23 cellular contexts compared by ENCODE assay signal in the genomic region with DNA sequence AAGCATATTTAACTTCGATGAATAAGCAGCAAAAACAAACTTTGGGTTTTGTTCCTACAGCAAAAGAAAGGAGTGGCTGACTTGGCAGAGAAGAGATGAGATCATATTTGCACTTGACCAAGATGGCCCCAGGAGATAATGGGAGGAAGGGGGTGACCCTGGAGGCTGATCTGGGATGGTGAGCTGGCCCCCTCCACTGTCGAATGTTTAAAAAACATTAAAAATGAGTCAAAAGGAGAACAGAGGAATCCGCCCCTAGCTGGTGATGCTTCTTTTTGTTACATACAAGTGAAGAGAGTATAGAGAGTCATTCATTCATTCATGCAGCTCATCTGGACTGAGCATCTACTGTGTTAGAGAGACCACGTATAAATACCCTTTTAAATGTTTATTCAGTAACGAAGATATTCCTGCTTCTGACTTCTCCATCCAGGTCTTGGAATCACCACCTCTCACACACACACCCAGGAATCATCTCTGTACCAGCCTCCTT. TPM values are rescaled to one million over a fixed set of nuclear protein-coding genes. Genes with fewer than 3 reads are reported as not detected.
DNase-seq lines count a peak whose midpoint lies in the region; ATAC-seq and TF ChIP-seq lines count a peak whose summit lies in the region.
"Had no signal": no experiment of that assay in that cellular context is flagged by ENCODE, and none has a peak within 500 bp of the region (broad histone marks: within the 10 kb centered on the region; RNA-seq: fewer than 3 reads in every experiment).

No MANE protein-coding gene starts in this region.

- H3K36me3 Mint-ChIP-seq in osteocyte (ENCODE audit: unreplicated experiment): no peaks in the 10 kb centered on the region
- H3K36me3 Mint-ChIP-seq in activated naive CD4-positive, alpha-beta T cell treated with anti-CD3 and anti-CD28 coated beads for 36 hours (ENCODE audit: low read depth): no peaks in the 10 kb centered on the region
- H3K36me3 Mint-ChIP-seq: naive thymus-derived CD4-positive, alpha-beta T cell; type B pancreatic cell had no signal

- no peaks in the 10 kb centered on the region for H3K27me3 Mint-ChIP-seq in osteocyte (ENCODE audit: unreplicated experiment)
- peaks cover 15% of the 10 kb centered on the region for H3K27me3 Mint-ChIP-seq in activated naive CD4-positive, alpha-beta T cell treated with anti-CD3 and anti-CD28 coated beads for 36 hours (ENCODE audit: low read depth)
- H3K27me3 Mint-ChIP-seq: type B pancreatic cell had no signal

- H3K9me3 ChIP-seq in GM23248 (ENCODE audit: low read depth): no peaks in the 10 kb centered on the region
- H3K9me3 ChIP-seq in Peyer's patch: no peaks in the 10 kb centered on the region
- no peaks in the 10 kb centered on the region for H3K9me3 ChIP-seq in upper lobe of right lung
- H3K9me3 ChIP-seq: stomach had no signal

- H3K27ac Mint-ChIP-seq in osteocyte (ENCODE audit: unreplicated experiment): no peak overlapping the region
- H3K27ac Mint-ChIP-seq in activated naive CD4-positive, alpha-beta T cell treated with anti-CD3 and anti-CD28 coated beads for 36 hours: no peak overlapping the region
- H3K27ac Mint-ChIP-seq: naive thymus-derived CD4-positive, alpha-beta T cell; progenitor cell of endocrine pancreas; T-helper 1 cell treated with Interleukin-12 subunit alpha and Interleukin-12 subunit beta and Interleukin-4 antibody, amounts not matched to agents 30 μg/mL and 1 μg/mL, for 36 hours; type B pancreatic cell had no signal

- intact Hi-C loops in activated naive CD4-positive, alpha-beta T cell treated with anti-CD3 and anti-CD28 coated beads for 36 hours (cut with micrococcal nuclease): no loop called here
- intact Hi-C loops in upper lobe of right lung (cut with DNase I): no loop called here

- no peaks in the 10 kb centered on the region for H3K36me3 ChIP-seq in GM23248 (ENCODE audit: low read depth)
- no peaks in the 10 kb centered on the region for H3K36me3 ChIP-seq in Peyer's patch
- H3K36me3 ChIP-seq in upper lobe of right lung: no peaks in the 10 kb centered on the region
- H3K36me3 ChIP-seq: stomach had no signal

- no peak overlapping the region for H2AFZ ChIP-seq in GM23248

- H3K79me2 ChIP-seq in GM23248 (ENCODE audit: insufficient read depth): no peaks in the 10 kb centered on the region

- 70 to 75% methylated on average over 5 of the region's 5 CpGs for WGBS in GM23248 (ENCODE audit: low coverage in 1 of 2, low lambda C conversion rate in 2 of 2, missing lambda C conversion rate in 2 of 2), 2 experiments

- H3K27me3 ChIP-seq in GM23248 (replicated peaks; ENCODE audit: insufficient read depth) (no peaks in the 10 kb centered on the region), Peyer's patch (no peaks in the 10 kb centered on the region), upper lobe of right lung (no peaks in the 10 kb centered on the region)

- no peak for TF ChIP-seq CTCF in Peyer's patch (IDR thresholded peaks at IDR 0.05)
- TF ChIP-seq CTCF in epithelial cell of esophagus (IDR thresholded peaks at IDR 0.05; ENCODE audit: insufficient read depth, low read depth, low read length, missing control alignments): no peak
- TF ChIP-seq CTCF in osteocyte (IDR thresholded peaks at IDR 0.05): no peak
- TF ChIP-seq CTCF in upper lobe of right lung (IDR thresholded peaks at IDR 0.05): no peak

- in situ Hi-C loops in GM23248 (cut with MboI): no loop called here

- no peak overlapping the region for H3K27ac ChIP-seq in GM23248
- no peak overlapping the region for H3K27ac ChIP-seq in Peyer's patch
- no peak overlapping the region for H3K27ac ChIP-seq in upper lobe of right lung
- H3K27ac ChIP-seq: skin epidermis, VCaP had no signal

- no peak overlapping the region for H3K4me3 Mint-ChIP-seq in osteocyte (ENCODE audit: unreplicated experiment)
- no peak overlapping the region for H3K4me3 Mint-ChIP-seq in activated naive CD4-positive, alpha-beta T cell treated with anti-CD3 and anti-CD28 coated beads for 36 hours
- H3K4me3 Mint-ChIP-seq: naive thymus-derived CD4-positive, alpha-beta T cell; T-helper 1 cell treated with Interleukin-12 subunit alpha and Interleukin-12 subunit beta and Interleukin-4 antibody, amounts not matched to agents 30 μg/mL and 1 μg/mL, for 36 hours; type B pancreatic cell had no signal

- H3K9ac ChIP-seq in GM23248: no peak overlapping the region

- CTCF ChIA-PET in activated naive CD4-positive, alpha-beta T cell treated with anti-CD3 and anti-CD28 coated beads for 36 hours (lab: Charles Lee): no interaction called here

- H3K4me3 ChIP-seq in GM23248 (no peak overlapping the region), Peyer's patch (no peak overlapping the region), epithelial cell of esophagus (ENCODE audit: low read length) (no peak overlapping the region), upper lobe of right lung (no peak overlapping the region)
- H3K4me3 ChIP-seq: skin epidermis, stomach had no signal

- no peak for TF ChIP-seq POLR2A in Peyer's patch (IDR thresholded peaks at IDR 0.05)

- H3K9me3 Mint-ChIP-seq in osteocyte (ENCODE audit: unreplicated experiment): no peaks in the 10 kb centered on the region
- no peaks in the 10 kb centered on the region for H3K9me3 Mint-ChIP-seq in activated naive CD4-positive, alpha-beta T cell treated with anti-CD3 and anti-CD28 coated beads for 36 hours
- H3K9me3 Mint-ChIP-seq: T-helper 1 cell treated with Interleukin-12 subunit alpha and Interleukin-12 subunit beta and Interleukin-4 antibody, amounts not matched to agents 30 μg/mL and 1 μg/mL, for 36 hours; type B pancreatic cell had no signal

- no peaks in the 10 kb centered on the region for H3K4me1 ChIP-seq in GM23248 (ENCODE audit: insufficient read depth)
- no peaks in the 10 kb centered on the region for H3K4me1 ChIP-seq in Peyer's patch
- no peaks in the 10 kb centered on the region for H3K4me1 ChIP-seq in upper lobe of right lung

- peak; percentile 16 for DNase-seq in GM23248
- peak; percentile 4 to 24 (median 7) for DNase-seq in Peyer's patch
- peak; percentile 35 for DNase-seq in epithelial cell of esophagus (ENCODE audit: low read depth)
- peak; percentile 53 for DNase-seq in osteocyte (ENCODE audit: extremely low spot score, unreplicated experiment)
- no peak for DNase-seq in activated naive CD4-positive, alpha-beta T cell treated with anti-CD3 and anti-CD28 coated beads for 36 hours
- DNase-seq in upper lobe of right lung: no peak
- DNase-seq: activated CD4-positive, alpha-beta T cell treated with anti-CD3 and anti-CD28 coated beads, Interleukin-2, amount 50 U/mL, for 1 hour; activated T-cell treated with anti-CD3 and anti-CD28 coated beads for 4 hours; anterior cingulate cortex; DMS79 treated with DMSO at 0.1 percent for 48 hours; erythroblast; left colon; mesendoderm; naive thymus-derived CD4-positive, alpha-beta T cell; NCI-H1694; stimulated activated CD4-positive, alpha-beta T cell treated with anti-CD3 and anti-CD28 coated beads, Interleukin-4, amount 100 ng/mL, for 1 hour; stomach had no signal

- H3K9me2 ChIP-seq in GM23248 (ENCODE audit: insufficient read depth): no peaks in the 10 kb centered on the region

- ATAC-seq in HG03565 (IDR thresholded peaks at IDR 0.05; ENCODE audit: unreplicated experiment): no peak
- ATAC-seq in upper lobe of right lung: no peak
- ATAC-seq: left colon; naive thymus-derived CD4-positive, alpha-beta T cell had no signal

- no peaks in the 10 kb centered on the region for H3F3A ChIP-seq in GM23248 (ENCODE audit: insufficient read depth)

- H3K4me2 ChIP-seq in GM23248 (ENCODE audit: unreplicated experiment): no peak overlapping the region

- H4K20me1 ChIP-seq in GM23248 (ENCODE audit: insufficient read depth): no peaks in the 10 kb centered on the region

- H3K4me1 Mint-ChIP-seq in osteocyte (ENCODE audit: unreplicated experiment): peaks cover 7% of the 10 kb centered on the region
- H3K4me1 Mint-ChIP-seq in activated naive CD4-positive, alpha-beta T cell treated with anti-CD3 and anti-CD28 coated beads for 36 hours (ENCODE audit: low read depth): peaks cover 3% of the 10 kb centered on the region

RNA-seq across cellular contexts. Expression of a gene that starts 12.6 kb away (rescaled TPM):
- 11.5 and 12.2 TPM in 2 replicates for total RNA-seq in GM23248 (2014; rRNA removed; shearing (Covaris generic))
- polyA plus RNA-seq in GM23248 (2016; fragmentation: Nextera tagmentation; extraction: Ambion mirVana): 5.9 and 7.6 TPM in 2 replicates
- total RNA-seq in Peyer's patch: 10 to 100 TPM in 3 of 4 donors, 1 to 10 TPM in 1; 6.7 to 22.3 (median 17.3) TPM
- total RNA-seq in osteocyte: 13.1 and 19.4 TPM in 2 replicates
- 1 to 10 TPM; 6.9 to 7.3 TPM for total RNA-seq in activated naive CD4-positive, alpha-beta T cell treated with anti-CD3 and anti-CD28 coated beads for 36 hours
- total RNA-seq in upper lobe of right lung: 26.4 TPM

RNA-seq across cellular contexts. Expression of a gene that starts 43.8 kb away (rescaled TPM):
- 10.6 and 10.7 TPM in 2 replicates for total RNA-seq in GM23248 (2014; rRNA removed; shearing (Covaris generic))
- 9.1 and 10.7 TPM in 2 replicates for polyA plus RNA-seq in GM23248 (2016; fragmentation: Nextera tagmentation; extraction: Ambion mirVana)
- total RNA-seq in Peyer's patch: 10 to 100 TPM in 2 of 4 donors, 1 to 10 TPM in 2; 6.1 to 20.4 (median 14.1) TPM
- total RNA-seq in osteocyte: 20.3 and 20.9 TPM in 2 replicates
- total RNA-seq in activated naive CD4-positive, alpha-beta T cell treated with anti-CD3 and anti-CD28 coated beads for 36 hours: 10 to 100 TPM; 27.8 to 28.0 TPM
- total RNA-seq in upper lobe of right lung: 17.8 TPM

Comparison
In these comparisons a context has a peak if more than half of its experiments do, and no peak if none do; other contexts are left out.
1. DNase-seq: peak in GM23248 (single experiment), Peyer's patch (3 of 3), epithelial cell of esophagus (single experiment) and osteocyte (single experiment); none in activated naive CD4-positive, alpha-beta T cell treated with anti-CD3 and anti-CD28 coated beads for 36 hours (single experiment) and upper lobe of right lung (single experiment).